21 cellular contexts compared by ENCODE assay signal in the genomic region with DNA sequence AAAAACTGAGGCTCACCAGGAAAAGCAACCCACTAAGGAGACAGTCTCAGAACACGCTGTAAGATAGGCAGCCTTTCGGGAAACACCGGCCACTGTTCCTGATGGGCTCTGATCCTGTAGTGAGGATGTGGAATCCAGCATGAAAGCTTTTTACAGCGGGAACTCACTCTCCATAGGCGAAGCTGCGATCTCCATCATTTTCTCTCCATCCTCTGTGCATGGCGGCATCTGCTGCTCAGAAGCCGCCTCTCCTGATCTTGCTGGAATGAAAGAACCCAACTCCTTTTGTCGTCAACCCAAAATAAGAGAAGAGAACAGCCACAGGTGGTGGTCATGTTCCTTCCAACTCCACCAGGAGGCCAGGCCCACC.
"Had no signal": no experiment of that assay in that cellular context is flagged by ENCODE, and none has a peak within 500 bp of the region (broad histone marks: within the 10 kb centered on the region; RNA-seq: fewer than 3 reads in every experiment).

No MANE protein-coding gene starts in this region.

- H3K4me3 ChIP-seq: adrenal gland, MG63 had no signal

- H3K4me1 ChIP-seq: adrenal gland had no signal

- H3K4me1 Mint-ChIP-seq: activated B cell treated with CpG ODN at 0.5 μM for 24 hours; activated CD4-positive, alpha-beta memory T cell treated with anti-CD3 and anti-CD28 coated beads, Interleukin-2, amount 10 ng/mL, durations not matched to agents 7 days and 5 days; activated naive CD8-positive, alpha-beta T cell treated with anti-CD3 and anti-CD28 coated beads, Interleukin-2, amount 10 ng/mL, durations not matched to agents 7 days and 5 days had no signal

- ATAC-seq: activated T-cell treated with anti-CD3 and anti-CD28 coated beads, Interleukin-2, amount 50 U/mL, for 72 hours; PC-3; T-helper 17 cell had no signal

- H3K27ac Mint-ChIP-seq: activated B cell treated with CpG ODN at 0.5 μM for 24 hours; activated CD4-positive, alpha-beta memory T cell treated with anti-CD3 and anti-CD28 coated beads, Interleukin-2, amount 10 ng/mL, durations not matched to agents 7 days and 5 days; activated naive CD8-positive, alpha-beta T cell treated with anti-CD3 and anti-CD28 coated beads, Interleukin-2, amount 10 ng/mL, durations not matched to agents 7 days and 5 days; activated T-cell treated with anti-CD3 and anti-CD28 coated beads, Interleukin-2, amount 50 U/mL, for 72 hours; activated T-helper 2 cell treated with anti-CD3 and anti-CD28 coated beads, Interferon-gamma antibody, Interleukin-2, Interleukin-4, amounts not matched to agents 10 μg/mL and 5 μg/mL and 100 μg/mL, durations not matched to agents 14 hours and 24 hours and 36 hours; T-helper 17 cell had no signal

- H3K36me3 Mint-ChIP-seq: activated naive CD8-positive, alpha-beta T cell treated with anti-CD3 and anti-CD28 coated beads, Interleukin-2, amount 10 ng/mL, durations not matched to agents 7 days and 5 days had no signal

- H3K27me3 ChIP-seq: adrenal gland, MG63 had no signal

- H3K9me3 Mint-ChIP-seq: activated B cell treated with CpG ODN at 0.5 μM for 24 hours; activated CD4-positive, alpha-beta memory T cell treated with anti-CD3 and anti-CD28 coated beads, Interleukin-2, amount 10 ng/mL, durations not matched to agents 7 days and 5 days; activated naive CD8-positive, alpha-beta T cell treated with anti-CD3 and anti-CD28 coated beads, Interleukin-2, amount 10 ng/mL, durations not matched to agents 7 days and 5 days; activated T-cell treated with anti-CD3 and anti-CD28 coated beads, Interleukin-2, amount 50 U/mL, for 72 hours had no signal

- H3K27ac ChIP-seq: adrenal gland had no signal

- H3K36me3 ChIP-seq: adrenal gland, MG63 had no signal

- H3K4me3 Mint-ChIP-seq: activated B cell treated with CpG ODN at 0.5 μM for 24 hours; activated CD4-positive, alpha-beta memory T cell treated with anti-CD3 and anti-CD28 coated beads, Interleukin-2, amount 10 ng/mL, durations not matched to agents 7 days and 5 days; activated naive CD8-positive, alpha-beta T cell treated with anti-CD3 and anti-CD28 coated beads, Interleukin-2, amount 10 ng/mL, durations not matched to agents 7 days and 5 days; activated T-cell treated with anti-CD3 and anti-CD28 coated beads, Interleukin-2, amount 50 U/mL, for 72 hours; T-helper 17 cell had no signal

- DNase-seq: activated B cell treated with CpG ODN at 0.5 μM for 24 hours; activated CD4-positive, alpha-beta memory T cell treated with anti-CD3 and anti-CD28 coated beads, Interleukin-2, amount 10 ng/mL, durations not matched to agents 7 days and 5 days; activated CD4-positive, alpha-beta T cell treated with anti-CD3 and anti-CD28 coated beads for 1 hour; activated CD4-positive, alpha-beta T cell treated with anti-CD3 and anti-CD28 coated beads, Interleukin-2, amount 50 U/mL, for 1 hour; activated naive CD4-positive, alpha-beta T cell treated with anti-CD3 and anti-CD28 coated beads, Interleukin-2, amount 50 U/mL, for 16 hours; activated naive CD8-positive, alpha-beta T cell treated with anti-CD3 and anti-CD28 coated beads, Interleukin-2, amount 10 ng/mL, durations not matched to agents 7 days and 5 days; activated T-cell treated with anti-CD3 and anti-CD28 coated beads, Interleukin-2, amount 50 U/mL, for 72 hours; anterior cingulate cortex; MG63; NCI-H1105 treated with DMSO at 0.1 percent for 48 hours; NCI-H1436 treated with DMSO at 0.1 percent for 48 hours; NCI-H187; NCI-H2081; NCI-H446; NCI-H524; PC-3; SIG-M5; T-helper 17 cell; T-helper 9 cell had no signal
